In the genomic region with DNA sequence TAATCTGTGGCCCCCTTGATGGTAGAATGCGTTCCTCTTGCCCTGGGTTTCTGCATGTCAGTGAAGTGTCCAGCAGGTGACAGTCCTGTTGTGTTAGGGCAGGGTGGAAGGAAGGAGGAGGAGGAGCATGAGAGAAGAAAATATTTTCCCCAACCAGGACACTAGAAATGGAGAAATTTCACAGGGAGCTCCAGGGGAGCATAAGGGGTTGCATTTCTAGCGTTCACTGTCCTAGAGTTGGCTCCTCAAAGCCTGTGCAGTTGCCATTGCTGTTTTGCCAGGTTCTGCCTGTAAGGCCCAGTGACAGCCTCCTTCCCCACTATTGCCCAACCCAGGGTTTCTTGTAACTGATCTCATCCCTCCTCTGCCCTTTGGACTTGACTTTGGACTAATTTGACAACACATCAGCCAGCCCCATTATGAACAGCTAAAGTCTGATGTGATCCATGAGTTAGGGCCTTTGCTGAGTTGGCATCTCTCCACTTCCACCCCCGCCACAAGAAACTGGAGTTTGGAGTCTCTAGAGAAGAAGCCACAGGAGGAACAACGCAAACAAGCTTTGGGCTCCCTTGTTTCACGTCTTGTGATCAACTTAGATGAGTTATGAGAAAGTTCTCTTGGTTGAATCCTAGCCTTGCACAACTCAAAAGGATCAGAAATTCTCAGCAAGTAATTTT, we compare ENCODE assay signal across 10 cellular contexts. TPM values are rescaled to one million over a fixed set of nuclear protein-coding genes. Genes with fewer than 3 reads are reported as not detected.
DNase-seq lines count a peak whose midpoint lies in the region; ATAC-seq and TF ChIP-seq lines count a peak whose summit lies in the region.
"Had no signal": no experiment of that assay in that cellular context is flagged by ENCODE, and none has a peak within 500 bp of the region (broad histone marks: within the 10 kb centered on the region; RNA-seq: fewer than 3 reads in every experiment).

No MANE protein-coding gene starts in this region.

- no peaks in the 10 kb centered on the region for H3K36me3 ChIP-seq in adipocyte (ENCODE audit: control insufficient read depth, insufficient read depth, low read length, severe bottlenecking)
- H3K36me3 ChIP-seq in parathyroid adenoma (ENCODE audit: control insufficient read depth, insufficient read depth, low read length): no peaks in the 10 kb centered on the region

- H3K4me3 ChIP-seq in adipocyte (ENCODE audit: low read length) (peak overlapping the region; percentile 61), parathyroid adenoma (ENCODE audit: low read depth, low read length) (no peak overlapping the region)

- no peak overlapping the region for H3K4me2 ChIP-seq in parathyroid adenoma (ENCODE audit: low read length)

- peaks cover 42% of the 10 kb centered on the region for H3K4me1 ChIP-seq in adipocyte (ENCODE audit: control insufficient read depth, insufficient read depth, low read length)
- no peaks in the 10 kb centered on the region for H3K4me1 ChIP-seq in parathyroid adenoma

- peak; percentile 41 for DNase-seq in CD1c-positive myeloid dendritic cell (ENCODE audit: extremely low spot score)
- DNase-seq in adipocyte (ENCODE audit: low read depth): peak; percentile 43
- no peak for DNase-seq in left ventricle myocardium superior
- DNase-seq in GM10266 (ENCODE audit: extremely low spot score): no peak
- DNase-seq in inferior parietal cortex (ENCODE audit: extremely low spot score): no peak
- DNase-seq in NCI-H345 (lab: John Stamatoyannopoulos, UW): no peak
- DNase-seq: activated naive CD4-positive, alpha-beta T cell treated with anti-CD3 and anti-CD28 coated beads for 36 hours; effector CD8-positive, alpha-beta T cell had no signal

- ATAC-seq in left ventricle myocardium superior (peak; percentile 93), GM18868 (IDR thresholded peaks at IDR 0.05; ENCODE audit: unreplicated experiment) (no peak)

- H3K27me3 ChIP-seq in adipocyte (replicated peaks; ENCODE audit: control insufficient read depth, insufficient read depth, low read length) (no peaks in the 10 kb centered on the region), parathyroid adenoma (ENCODE audit: control insufficient read depth, insufficient read depth, low read length) (no peaks in the 10 kb centered on the region)

- intact Hi-C loops in left ventricle myocardium superior (cut with micrococcal nuclease): no loop called here

- no peaks in the 10 kb centered on the region for H3K79me2 ChIP-seq in parathyroid adenoma

- no peak overlapping the region for H3K27ac ChIP-seq in parathyroid adenoma

- H2AFZ ChIP-seq in parathyroid adenoma: no peak overlapping the region

- H3K9me3 ChIP-seq in adipocyte (ENCODE audit: control insufficient read depth, low read length) (no peaks in the 10 kb centered on the region), parathyroid adenoma (ENCODE audit: control insufficient read depth, low read length) (no peaks in the 10 kb centered on the region)

- H3K9ac ChIP-seq in adipocyte (ENCODE audit: low read length) (peak overlapping the region; percentile 65), parathyroid adenoma (no peak overlapping the region)

- TF ChIP-seq CTCF in parathyroid adenoma (IDR thresholded peaks at IDR 0.05) (peak; percentile 12), GM10266 (IDR thresholded peaks at IDR 0.05; ENCODE audit: control insufficient read depth, insufficient read depth, low read depth, missing control alignments) (no peak)

RNA-seq across cellular contexts. Expression of a gene that starts 14.0 kb away (rescaled TPM):
- total RNA-seq in left ventricle myocardium superior: 28.2 TPM

Comparison
In these comparisons a context has a peak if more than half of its experiments do, and no peak if none do; other contexts are left out.
1. DNase-seq: peak in CD1c-positive myeloid dendritic cell (single experiment) and adipocyte (single experiment); none in left ventricle myocardium superior (single experiment), GM10266 (single experiment), inferior parietal cortex (single experiment) and NCI-H345 (single experiment).